ENCODE assay signal across 11 cellular contexts in genomic region chr11:63608353-63609345, GRCh38. TPM values are rescaled to one million over a fixed set of nuclear protein-coding genes. Genes with fewer than 3 reads are reported as not detected.
DNase-seq lines count a peak whose midpoint lies in the region; ATAC-seq, FAIRE-seq and TF ChIP-seq lines count a peak whose summit lies in the region.
"Had no signal": no experiment of that assay in that cellular context is flagged by ENCODE, and none has a peak within 500 bp of the region (broad histone marks: within the 10 kb centered on the region; RNA-seq: fewer than 3 reads in every experiment).

No MANE protein-coding gene starts in this region.

- no peaks in the 10 kb centered on the region for H3K27me3 Mint-ChIP-seq in activated CD4-positive, alpha-beta T cell treated with anti-CD3 and anti-CD28 coated beads for 36 hours
- H3K27me3 Mint-ChIP-seq: activated naive CD8-positive, alpha-beta T cell treated with anti-CD3 and anti-CD28 coated beads, Interleukin-2, amount 10 ng/mL, durations not matched to agents 7 days and 5 days had no signal

- no peaks in the 10 kb centered on the region for H3K9me3 ChIP-seq in liver (ENCODE audit: control insufficient read depth in 4 of 4, low read length in 3 of 4)
- no peaks in the 10 kb centered on the region for H3K9me3 ChIP-seq in testis

- no peak for TF ChIP-seq POLR2A in testis (IDR thresholded peaks at IDR 0.05)

- peak overlapping the region; percentile 4 to 26 for H3K9ac ChIP-seq in liver (ENCODE audit: low read depth in 1 of 2, low read length in 2 of 2)

- peaks cover 5 to 34% (median 31%) of the 10 kb centered on the region in 4 donors for H3K4me1 ChIP-seq in liver (ENCODE audit: control insufficient read depth in 4 of 4, insufficient read depth in 4 of 4, low read length in 3 of 4)
- H3K4me1 ChIP-seq in testis: peaks cover 30% of the 10 kb centered on the region

- H3K4me3 ChIP-seq in bronchial epithelial cell (ENCODE audit: low read depth, low read length): no peak overlapping the region
- peak overlapping the region in 1 of 3 donors; percentile 14 for H3K4me3 ChIP-seq in liver (ENCODE audit: low read depth in 1 of 3, low read length in 3 of 3)
- H3K4me3 ChIP-seq in testis: no peak overlapping the region

- ATAC-seq in activated CD4-positive, alpha-beta T cell treated with anti-CD3 and anti-CD28 coated beads for 36 hours: peak; percentile 19
- no peak for ATAC-seq in GM19328 (IDR thresholded peaks at IDR 0.05; ENCODE audit: unreplicated experiment)

- WGBS in liver: 59% methylated on average over 11 of the region's 11 CpGs
- 47 to 61% methylated on average over 11 of the region's 11 CpGs for WGBS in testis, 2 donors

- H3K4me3 Mint-ChIP-seq in activated CD4-positive, alpha-beta T cell treated with anti-CD3 and anti-CD28 coated beads for 36 hours: no peak overlapping the region
- H3K4me3 Mint-ChIP-seq: activated naive CD8-positive, alpha-beta T cell treated with anti-CD3 and anti-CD28 coated beads, Interleukin-2, amount 10 ng/mL, durations not matched to agents 7 days and 5 days had no signal

- POLR2A ChIA-PET in activated CD4-positive, alpha-beta T cell treated with anti-CD3 and anti-CD28 coated beads for 36 hours (lab: Charles Lee): no interaction called here

- no peak for DNase-seq in activated CD4-positive, alpha-beta T cell treated with anti-CD3 and anti-CD28 coated beads for 36 hours
- DNase-seq in activated CD4-positive, alpha-beta T cell treated with anti-CD3 and anti-CD28 coated beads, Interleukin-2, amount 50 U/mL, for 1 hour: no peak
- DNase-seq in bronchial epithelial cell (ENCODE audit: low read depth) (peak; percentile 22), testis (peak; percentile 10), H4 (ENCODE audit: low spot score) (no peak)
- DNase-seq in activated CD4-positive, CD25-positive, alpha-beta regulatory T cell treated with anti-CD3 and anti-CD28 coated beads, Interleukin-2, amount 50 U/mL, for 72 hours: no peak
- DNase-seq: activated naive CD8-positive, alpha-beta T cell treated with anti-CD3 and anti-CD28 coated beads, Interleukin-2, amount 10 ng/mL, durations not matched to agents 7 days and 5 days; NCI-H524 had no signal

- CTCF ChIA-PET in activated CD4-positive, alpha-beta T cell treated with anti-CD3 and anti-CD28 coated beads for 36 hours (lab: Charles Lee): interaction anchor here (1.0 kb wide), 1 partner anchor 19 kb away, joined by 3 read pairs; no protein-coding TSS in a partner anchor

- H3K27ac ChIP-seq in liver (ENCODE audit: low read depth in 1 of 2, low read length in 2 of 2) (peak overlapping the region; percentile 69 to 91), testis (peak overlapping the region; percentile 71 to 86)
- H3K27ac ChIP-seq: 22Rv1 had no signal

- H3K36me3 Mint-ChIP-seq in activated CD4-positive, alpha-beta T cell treated with anti-CD3 and anti-CD28 coated beads for 36 hours (ENCODE audit: low read depth): no peaks in the 10 kb centered on the region
- H3K36me3 Mint-ChIP-seq: activated naive CD8-positive, alpha-beta T cell treated with anti-CD3 and anti-CD28 coated beads, Interleukin-2, amount 10 ng/mL, durations not matched to agents 7 days and 5 days had no signal

- H3K4me1 Mint-ChIP-seq in activated CD4-positive, alpha-beta T cell treated with anti-CD3 and anti-CD28 coated beads for 36 hours: peaks cover 4% of the 10 kb centered on the region

- TF ChIP-seq RAD21 in liver (IDR thresholded peaks at IDR 0.05): no peak

- no peaks in the 10 kb centered on the region for H3K36me3 ChIP-seq in bronchial epithelial cell (ENCODE audit: control insufficient read depth, insufficient read depth, low read length)
- H3K36me3 ChIP-seq in liver (ENCODE audit: control insufficient read depth in 4 of 4, insufficient read depth in 3 of 4, low read depth in 1 of 4, low read length in 3 of 4): peaks cover 0 to 2% (median 0%) of the 10 kb centered on the region in 4 donors
- no peaks in the 10 kb centered on the region for H3K36me3 ChIP-seq in testis (ENCODE audit: low read depth, missing control alignments)

- H3K27ac Mint-ChIP-seq in activated CD4-positive, alpha-beta T cell treated with anti-CD3 and anti-CD28 coated beads for 36 hours: no peak overlapping the region
- H3K27ac Mint-ChIP-seq: activated naive CD8-positive, alpha-beta T cell treated with anti-CD3 and anti-CD28 coated beads, Interleukin-2, amount 10 ng/mL, durations not matched to agents 7 days and 5 days had no signal

- no peak for TF ChIP-seq CTCF in bronchial epithelial cell (IDR thresholded peaks at IDR 0.05; ENCODE audit: insufficient read depth, low read length, severe bottlenecking)
- no peak for TF ChIP-seq CTCF in liver (IDR thresholded peaks at IDR 0.05; ENCODE audit: low read depth, low read length, missing input control)
- TF ChIP-seq CTCF in testis (IDR thresholded peaks at IDR 0.05): no peak

- H3K27me3 ChIP-seq in bronchial epithelial cell (ENCODE audit: control insufficient read depth, insufficient read depth, low read length) (no peaks in the 10 kb centered on the region), liver (ENCODE audit: control insufficient read depth in 4 of 4, insufficient read depth in 4 of 4, low read length in 3 of 4) (no peaks in the 10 kb centered on the region), testis (no peaks in the 10 kb centered on the region)

- H3K9me3 Mint-ChIP-seq in activated CD4-positive, alpha-beta T cell treated with anti-CD3 and anti-CD28 coated beads for 36 hours (ENCODE audit: low read depth): no peaks in the 10 kb centered on the region
- H3K9me3 Mint-ChIP-seq: activated naive CD8-positive, alpha-beta T cell treated with anti-CD3 and anti-CD28 coated beads, Interleukin-2, amount 10 ng/mL, durations not matched to agents 7 days and 5 days had no signal

- intact Hi-C loops in activated CD4-positive, alpha-beta T cell treated with anti-CD3 and anti-CD28 coated beads for 36 hours (cut with DNase I, micrococcal nuclease): no loop called here
- intact Hi-C loops in testis (cut with DNase I; ENCODE audit: low total_unique reads): no loop called here

- no peak for FAIRE-seq in bronchial epithelial cell (lab: Jason Lieb, UNC)

TF ChIP-seq in liver, 16 proteins besides CTCF, POLR2A, EP300 and RAD21:
- TF ChIP-seq, protein P1, sequence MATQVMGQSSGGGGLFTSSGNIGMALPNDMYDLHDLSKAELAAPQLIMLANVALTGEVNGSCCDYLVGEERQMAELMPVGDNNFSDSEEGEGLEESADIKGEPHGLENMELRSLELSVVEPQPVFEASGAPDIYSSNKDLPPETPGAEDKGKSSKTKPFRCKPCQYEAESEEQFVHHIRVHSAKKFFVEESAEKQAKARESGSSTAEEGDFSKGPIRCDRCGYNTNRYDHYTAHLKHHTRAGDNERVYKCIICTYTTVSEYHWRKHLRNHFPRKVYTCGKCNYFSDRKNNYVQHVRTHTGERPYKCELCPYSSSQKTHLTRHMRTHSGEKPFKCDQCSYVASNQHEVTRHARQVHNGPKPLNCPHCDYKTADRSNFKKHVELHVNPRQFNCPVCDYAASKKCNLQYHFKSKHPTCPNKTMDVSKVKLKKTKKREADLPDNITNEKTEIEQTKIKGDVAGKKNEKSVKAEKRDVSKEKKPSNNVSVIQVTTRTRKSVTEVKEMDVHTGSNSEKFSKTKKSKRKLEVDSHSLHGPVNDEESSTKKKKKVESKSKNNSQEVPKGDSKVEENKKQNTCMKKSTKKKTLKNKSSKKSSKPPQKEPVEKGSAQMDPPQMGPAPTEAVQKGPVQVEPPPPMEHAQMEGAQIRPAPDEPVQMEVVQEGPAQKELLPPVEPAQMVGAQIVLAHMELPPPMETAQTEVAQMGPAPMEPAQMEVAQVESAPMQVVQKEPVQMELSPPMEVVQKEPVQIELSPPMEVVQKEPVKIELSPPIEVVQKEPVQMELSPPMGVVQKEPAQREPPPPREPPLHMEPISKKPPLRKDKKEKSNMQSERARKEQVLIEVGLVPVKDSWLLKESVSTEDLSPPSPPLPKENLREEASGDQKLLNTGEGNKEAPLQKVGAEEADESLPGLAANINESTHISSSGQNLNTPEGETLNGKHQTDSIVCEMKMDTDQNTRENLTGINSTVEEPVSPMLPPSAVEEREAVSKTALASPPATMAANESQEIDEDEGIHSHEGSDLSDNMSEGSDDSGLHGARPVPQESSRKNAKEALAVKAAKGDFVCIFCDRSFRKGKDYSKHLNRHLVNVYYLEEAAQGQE (IDR thresholded peaks at IDR 0.05): no peak
- TF ChIP-seq EGR1 (IDR thresholded peaks at IDR 0.05; ENCODE audit: low read depth in 2 of 2) (no peak), TAF1 (conservative IDR thresholded peaks at IDR 0.05) (no peak), GABPA (IDR thresholded peaks at IDR 0.05 in 1 of 2, conservative IDR thresholded peaks at IDR 0.05 in 1 of 2) (no peak), HNF4A (conservative IDR thresholded peaks at IDR 0.05) (peak in 1 of 2 donors; percentile 9), ATF3 (IDR thresholded peaks at IDR 0.05) (no peak), NR2F2 (IDR thresholded peaks at IDR 0.05) (no peak), JUND (IDR thresholded peaks at IDR 0.05) (no peak)
TF ChIP-seq in liver: peak in this region for 1.

RNA-seq across cellular contexts. Expression of gene PLAAT3, which starts 5.6 kb away (rescaled TPM):
- 1 to 10 TPM; 1.8 to 3.1 TPM for total RNA-seq in activated CD4-positive, alpha-beta T cell treated with anti-CD3 and anti-CD28 coated beads for 36 hours
- total RNA-seq in bronchial epithelial cell: 0.51 and 2.1 TPM in 2 replicates
- total RNA-seq in liver: 10 to 100 TPM; 13.4 to 18.9 TPM
- 10 to 100 TPM; 89.6 to 90.1 TPM for polyA plus RNA-seq in liver
- 100 to 1,000 TPM; 136 to 147 TPM for total RNA-seq in testis
- 301 TPM for polyA plus RNA-seq in testis (ENCODE audit: insufficient read depth, low read depth, low replicate concordance)
- 4.7 and 9.0 TPM in 2 replicates for total RNA-seq in H4 (2014; rRNA removed; shearing (Covaris generic))

RNA-seq across cellular contexts. Expression of gene PLAAT2, which starts 45.5 kb away (rescaled TPM):
- total RNA-seq in activated CD4-positive, alpha-beta T cell treated with anti-CD3 and anti-CD28 coated beads for 36 hours: not detected
- total RNA-seq in bronchial epithelial cell: 0.64 and 1.3 TPM in 2 replicates
- not detected for total RNA-seq in liver
- under 1 TPM; 0.32 to 0.44 TPM for polyA plus RNA-seq in liver
- total RNA-seq in testis: 1 to 10 TPM in 1 of 2 donors, under 1 TPM in 1; 0.43 to 1.2 TPM
- 0.66 TPM for polyA plus RNA-seq in testis (ENCODE audit: insufficient read depth, low read depth, low replicate concordance)
- total RNA-seq in H4 (2014; rRNA removed; shearing (Covaris generic)): not detected in 2 replicates

Comparison
In these comparisons a context has a peak if more than half of its experiments do, and no peak if none do; other contexts are left out.
1. DNase-seq: peak in bronchial epithelial cell (single experiment) and testis (single experiment); none in activated CD4-positive, alpha-beta T cell treated with anti-CD3 and anti-CD28 coated beads for 36 hours (single experiment), activated CD4-positive, alpha-beta T cell treated with anti-CD3 and anti-CD28 coated beads, Interleukin-2, amount 50 U/mL, for 1 hour (single experiment), H4 (single experiment) and activated CD4-positive, CD25-positive, alpha-beta regulatory T cell treated with anti-CD3 and anti-CD28 coated beads, Interleukin-2, amount 50 U/mL, for 72 hours (single experiment).
2. RNA of gene PLAAT3, which starts 5.6 kb away (total RNA-seq): 136 to 147 TPM in testis; 13.4 to 18.9 TPM in liver, 4.7 to 9.0 TPM in H4, 1.8 to 3.1 TPM in activated CD4-positive, alpha-beta T cell treated with anti-CD3 and anti-CD28 coated beads for 36 hours and 0.51 to 2.1 TPM in bronchial epithelial cell; every median in the first group is over 4 times any median in the second.